ENCODE assay signal across 8 cellular contexts in genomic region chr2:36456227-36456788, GRCh38.
A peak's percentile ranks its signal among the peaks of the same experiment; 100 is the strongest.
DNase-seq lines count a peak whose midpoint lies in the region; ATAC-seq and TF ChIP-seq lines count a peak whose summit lies in the region.

No MANE protein-coding gene starts in this region.

- ATAC-seq in Right ventricle myocardium inferior, result peak; percentile 93
- ATAC-seq in HG03196 (IDR thresholded peaks at IDR 0.05; ENCODE audit: unreplicated experiment), result no peak

- no peak overlapping the region for H3K27ac Mint-ChIP-seq in activated T-cell treated with anti-CD3 and anti-CD28 coated beads, Interleukin-2, amount 50 U/mL, for 24 hours

- H3K4me1 ChIP-seq in ovary (ENCODE audit: insufficient read depth), result peaks cover 30% of the 10 kb centered on the region

- TF ChIP-seq POLR2A in ovary (IDR thresholded peaks at IDR 0.05), result no peak

- TF ChIP-seq CTCF in VCaP (conservative IDR thresholded peaks at IDR 0.05) (no peak), ovary (IDR thresholded peaks at IDR 0.05) (no peak)

- no peaks in the 10 kb centered on the region for H3K9me3 ChIP-seq in ovary

- no peaks in the 10 kb centered on the region for H3K9me3 Mint-ChIP-seq in activated T-cell treated with anti-CD3 and anti-CD28 coated beads, Interleukin-2, amount 50 U/mL, for 24 hours

- TF ChIP-seq EP300 in ovary (IDR thresholded peaks at IDR 0.05), result no peak

- H3K36me3 Mint-ChIP-seq in activated T-cell treated with anti-CD3 and anti-CD28 coated beads, Interleukin-2, amount 50 U/mL, for 24 hours (ENCODE audit: low read depth), result no peaks in the 10 kb centered on the region

- H3K4me1 Mint-ChIP-seq in activated T-cell treated with anti-CD3 and anti-CD28 coated beads, Interleukin-2, amount 50 U/mL, for 24 hours (ENCODE audit: low read depth), result no peaks in the 10 kb centered on the region

- DNase-seq in AG20443 (ENCODE audit: low spot score), result peak; percentile 70
- peak; percentile 88 for DNase-seq in Right ventricle myocardium inferior (ENCODE audit: missing footprints)
- peak; percentile 71 to 83 (median 79) for DNase-seq in ovary
- no peak for DNase-seq in NCI-H2107 treated with DMSO at 0.1 percent for 48 hours (lab: John Stamatoyannopoulos, UW; ENCODE audit: unreplicated experiment)
- no peak for DNase-seq in DMS114 treated with DMSO at 0.1 percent for 48 hours (lab: John Stamatoyannopoulos, UW; ENCODE audit: unreplicated experiment)
- no peak for DNase-seq in activated T-cell treated with anti-CD3 and anti-CD28 coated beads, Interleukin-2, amount 50 U/mL, for 24 hours

- H3K4me3 ChIP-seq in ovary, result no peak overlapping the region

- no peaks in the 10 kb centered on the region for H3K27me3 Mint-ChIP-seq in activated T-cell treated with anti-CD3 and anti-CD28 coated beads, Interleukin-2, amount 50 U/mL, for 24 hours

- H3K27ac ChIP-seq in VCaP (peak overlapping the region; percentile 28; the same call in 1 of the 2 replicates), ovary (peak overlapping the region in 1 of 2 donors; percentile 37)

- 7 to 16% (median 10%) methylated on average over 11 of the region's 11 CpGs for WGBS in ovary, 3 donors

- no peaks in the 10 kb centered on the region for H3K36me3 ChIP-seq in ovary

- intact Hi-C loops in Right ventricle myocardium inferior (cut with DNase I) (loop anchor here (5.0 kb wide), 1 partner anchor 99 kb away; the partner anchor contains the start of gene CRIM1), ovary (cut with DNase I) (loop anchor here in 1 of 4 donors (5.0 kb wide), 1 partner anchor 99 kb away; the partner anchor contains the start of gene CRIM1)

- no peak overlapping the region for H3K4me3 Mint-ChIP-seq in activated T-cell treated with anti-CD3 and anti-CD28 coated beads, Interleukin-2, amount 50 U/mL, for 24 hours

- H3K27me3 ChIP-seq in ovary, result no peaks in the 10 kb centered on the region

Comparison
In these comparisons a context has a peak if more than half of its experiments do, and no peak if none do; other contexts are left out.
1. DNase-seq: peak in AG20443 (single experiment), Right ventricle myocardium inferior (single experiment) and ovary (5 of 5); none in NCI-H2107 treated with DMSO at 0.1 percent for 48 hours (single experiment), DMS114 treated with DMSO at 0.1 percent for 48 hours (single experiment) and activated T-cell treated with anti-CD3 and anti-CD28 coated beads, Interleukin-2, amount 50 U/mL, for 24 hours (single experiment).